Comparison of ENCODE assay signal across 1 cellular context in the genomic region with DNA sequence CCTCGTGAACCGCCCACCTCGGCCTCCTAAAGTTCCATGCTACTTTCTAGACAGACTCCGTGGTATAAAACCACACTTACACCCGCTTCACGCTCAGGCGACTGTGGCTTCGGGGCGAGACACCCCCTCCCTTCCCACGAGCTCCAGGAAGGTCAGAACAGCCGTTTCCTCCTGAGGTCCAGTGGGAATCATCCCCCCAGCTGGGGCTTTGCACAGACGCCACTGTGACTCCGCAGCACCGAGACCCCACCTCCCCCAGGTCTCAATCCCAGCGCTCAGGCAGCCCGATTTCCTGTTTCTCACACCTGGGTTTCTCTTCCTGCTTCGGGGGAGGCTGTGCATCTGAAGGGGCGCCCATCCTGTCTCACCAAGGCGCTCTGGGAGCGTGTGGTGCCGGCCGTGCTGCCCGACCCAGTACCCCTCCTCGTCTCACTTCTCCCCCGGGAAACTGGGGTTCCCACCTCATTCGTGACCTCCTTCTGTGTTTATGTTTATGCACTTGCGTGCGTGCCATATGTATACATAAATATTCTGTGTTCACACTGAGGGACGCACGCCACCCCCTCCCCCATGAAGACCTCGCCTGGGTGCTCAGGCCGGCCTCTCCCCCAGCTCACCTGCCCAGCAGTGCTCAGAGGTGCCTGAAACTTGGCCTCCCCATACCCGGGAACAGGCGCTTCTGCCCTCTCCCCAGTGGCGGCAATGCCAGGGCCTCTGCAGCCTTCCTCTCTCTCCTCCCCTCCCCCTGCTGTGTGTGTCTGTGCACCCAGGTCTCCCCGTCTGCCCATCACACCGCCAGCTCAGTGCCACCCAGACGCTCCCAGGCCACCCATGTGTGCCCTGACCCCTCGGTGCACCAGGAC.
TF ChIP-seq lines count a peak whose summit lies in the region.

No MANE protein-coding gene starts in this region.

TF ChIP-seq in GM23338, 12 proteins besides CTCF, POLR2A, EP300 and RAD21 (continued from another document):
- TF ChIP-seq, protein P1, sequence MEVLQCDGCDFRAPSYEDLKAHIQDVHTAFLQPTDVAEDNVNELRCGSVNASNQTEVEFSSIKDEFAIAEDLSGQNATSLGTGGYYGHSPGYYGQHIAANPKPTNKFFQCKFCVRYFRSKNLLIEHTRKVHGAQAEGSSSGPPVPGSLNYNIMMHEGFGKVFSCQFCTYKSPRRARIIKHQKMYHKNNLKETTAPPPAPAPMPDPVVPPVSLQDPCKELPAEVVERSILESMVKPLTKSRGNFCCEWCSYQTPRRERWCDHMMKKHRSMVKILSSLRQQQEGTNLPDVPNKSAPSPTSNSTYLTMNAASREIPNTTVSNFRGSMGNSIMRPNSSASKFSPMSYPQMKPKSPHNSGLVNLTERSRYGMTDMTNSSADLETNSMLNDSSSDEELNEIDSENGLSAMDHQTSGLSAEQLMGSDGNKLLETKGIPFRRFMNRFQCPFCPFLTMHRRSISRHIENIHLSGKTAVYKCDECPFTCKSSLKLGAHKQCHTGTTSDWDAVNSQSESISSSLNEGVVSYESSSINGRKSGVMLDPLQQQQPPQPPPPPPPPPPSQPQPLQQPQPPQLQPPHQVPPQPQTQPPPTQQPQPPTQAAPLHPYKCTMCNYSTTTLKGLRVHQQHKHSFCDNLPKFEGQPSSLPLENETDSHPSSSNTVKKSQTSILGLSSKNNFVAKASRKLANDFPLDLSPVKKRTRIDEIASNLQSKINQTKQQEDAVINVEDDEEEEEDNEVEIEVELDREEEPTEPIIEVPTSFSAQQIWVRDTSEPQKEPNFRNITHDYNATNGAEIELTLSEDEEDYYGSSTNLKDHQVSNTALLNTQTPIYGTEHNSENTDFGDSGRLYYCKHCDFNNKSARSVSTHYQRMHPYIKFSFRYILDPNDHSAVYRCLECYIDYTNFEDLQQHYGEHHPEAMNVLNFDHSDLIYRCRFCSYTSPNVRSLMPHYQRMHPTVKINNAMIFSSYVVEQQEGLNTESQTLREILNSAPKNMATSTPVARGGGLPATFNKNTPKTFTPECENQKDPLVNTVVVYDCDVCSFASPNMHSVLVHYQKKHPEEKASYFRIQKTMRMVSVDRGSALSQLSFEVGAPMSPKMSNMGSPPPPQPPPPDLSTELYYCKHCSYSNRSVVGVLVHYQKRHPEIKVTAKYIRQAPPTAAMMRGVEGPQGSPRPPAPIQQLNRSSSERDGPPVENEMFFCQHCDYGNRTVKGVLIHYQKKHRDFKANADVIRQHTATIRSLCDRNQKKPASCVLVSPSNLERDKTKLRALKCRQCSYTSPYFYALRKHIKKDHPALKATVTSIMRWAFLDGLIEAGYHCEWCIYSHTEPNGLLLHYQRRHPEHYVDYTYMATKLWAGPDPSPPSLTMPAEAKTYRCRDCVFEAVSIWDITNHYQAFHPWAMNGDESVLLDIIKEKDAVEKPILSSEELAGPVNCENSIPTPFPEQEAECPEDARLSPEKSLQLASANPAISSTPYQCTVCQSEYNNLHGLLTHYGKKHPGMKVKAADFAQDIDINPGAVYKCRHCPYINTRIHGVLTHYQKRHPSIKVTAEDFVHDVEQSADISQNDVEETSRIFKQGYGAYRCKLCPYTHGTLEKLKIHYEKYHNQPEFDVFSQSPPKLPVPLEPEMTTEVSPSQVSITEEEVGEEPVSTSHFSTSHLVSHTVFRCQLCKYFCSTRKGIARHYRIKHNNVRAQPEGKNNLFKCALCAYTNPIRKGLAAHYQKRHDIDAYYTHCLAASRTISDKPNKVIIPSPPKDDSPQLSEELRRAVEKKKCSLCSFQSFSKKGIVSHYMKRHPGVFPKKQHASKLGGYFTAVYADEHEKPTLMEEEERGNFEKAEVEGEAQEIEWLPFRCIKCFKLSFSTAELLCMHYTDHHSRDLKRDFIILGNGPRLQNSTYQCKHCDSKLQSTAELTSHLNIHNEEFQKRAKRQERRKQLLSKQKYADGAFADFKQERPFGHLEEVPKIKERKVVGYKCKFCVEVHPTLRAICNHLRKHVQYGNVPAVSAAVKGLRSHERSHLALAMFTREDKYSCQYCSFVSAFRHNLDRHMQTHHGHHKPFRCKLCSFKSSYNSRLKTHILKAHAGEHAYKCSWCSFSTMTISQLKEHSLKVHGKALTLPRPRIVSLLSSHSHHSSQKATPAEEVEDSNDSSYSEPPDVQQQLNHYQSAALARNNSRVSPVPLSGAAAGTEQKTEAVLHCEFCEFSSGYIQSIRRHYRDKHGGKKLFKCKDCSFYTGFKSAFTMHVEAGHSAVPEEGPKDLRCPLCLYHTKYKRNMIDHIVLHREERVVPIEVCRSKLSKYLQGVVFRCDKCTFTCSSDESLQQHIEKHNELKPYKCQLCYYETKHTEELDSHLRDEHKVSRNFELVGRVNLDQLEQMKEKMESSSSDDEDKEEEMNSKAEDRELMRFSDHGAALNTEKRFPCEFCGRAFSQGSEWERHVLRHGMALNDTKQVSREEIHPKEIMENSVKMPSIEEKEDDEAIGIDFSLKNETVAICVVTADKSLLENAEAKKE (CRISPR knock-in tag; IDR thresholded peaks at IDR 0.05) = no peak
- TF ChIP-seq, protein P2, sequence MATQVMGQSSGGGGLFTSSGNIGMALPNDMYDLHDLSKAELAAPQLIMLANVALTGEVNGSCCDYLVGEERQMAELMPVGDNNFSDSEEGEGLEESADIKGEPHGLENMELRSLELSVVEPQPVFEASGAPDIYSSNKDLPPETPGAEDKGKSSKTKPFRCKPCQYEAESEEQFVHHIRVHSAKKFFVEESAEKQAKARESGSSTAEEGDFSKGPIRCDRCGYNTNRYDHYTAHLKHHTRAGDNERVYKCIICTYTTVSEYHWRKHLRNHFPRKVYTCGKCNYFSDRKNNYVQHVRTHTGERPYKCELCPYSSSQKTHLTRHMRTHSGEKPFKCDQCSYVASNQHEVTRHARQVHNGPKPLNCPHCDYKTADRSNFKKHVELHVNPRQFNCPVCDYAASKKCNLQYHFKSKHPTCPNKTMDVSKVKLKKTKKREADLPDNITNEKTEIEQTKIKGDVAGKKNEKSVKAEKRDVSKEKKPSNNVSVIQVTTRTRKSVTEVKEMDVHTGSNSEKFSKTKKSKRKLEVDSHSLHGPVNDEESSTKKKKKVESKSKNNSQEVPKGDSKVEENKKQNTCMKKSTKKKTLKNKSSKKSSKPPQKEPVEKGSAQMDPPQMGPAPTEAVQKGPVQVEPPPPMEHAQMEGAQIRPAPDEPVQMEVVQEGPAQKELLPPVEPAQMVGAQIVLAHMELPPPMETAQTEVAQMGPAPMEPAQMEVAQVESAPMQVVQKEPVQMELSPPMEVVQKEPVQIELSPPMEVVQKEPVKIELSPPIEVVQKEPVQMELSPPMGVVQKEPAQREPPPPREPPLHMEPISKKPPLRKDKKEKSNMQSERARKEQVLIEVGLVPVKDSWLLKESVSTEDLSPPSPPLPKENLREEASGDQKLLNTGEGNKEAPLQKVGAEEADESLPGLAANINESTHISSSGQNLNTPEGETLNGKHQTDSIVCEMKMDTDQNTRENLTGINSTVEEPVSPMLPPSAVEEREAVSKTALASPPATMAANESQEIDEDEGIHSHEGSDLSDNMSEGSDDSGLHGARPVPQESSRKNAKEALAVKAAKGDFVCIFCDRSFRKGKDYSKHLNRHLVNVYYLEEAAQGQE (IDR thresholded peaks at IDR 0.05; ENCODE audit: unreplicated experiment) = no peak
- TF ChIP-seq EZH2phosphoT487 (IDR thresholded peaks at IDR 0.05; ENCODE audit: unreplicated experiment) = no peak
- TF ChIP-seq, protein P3, sequence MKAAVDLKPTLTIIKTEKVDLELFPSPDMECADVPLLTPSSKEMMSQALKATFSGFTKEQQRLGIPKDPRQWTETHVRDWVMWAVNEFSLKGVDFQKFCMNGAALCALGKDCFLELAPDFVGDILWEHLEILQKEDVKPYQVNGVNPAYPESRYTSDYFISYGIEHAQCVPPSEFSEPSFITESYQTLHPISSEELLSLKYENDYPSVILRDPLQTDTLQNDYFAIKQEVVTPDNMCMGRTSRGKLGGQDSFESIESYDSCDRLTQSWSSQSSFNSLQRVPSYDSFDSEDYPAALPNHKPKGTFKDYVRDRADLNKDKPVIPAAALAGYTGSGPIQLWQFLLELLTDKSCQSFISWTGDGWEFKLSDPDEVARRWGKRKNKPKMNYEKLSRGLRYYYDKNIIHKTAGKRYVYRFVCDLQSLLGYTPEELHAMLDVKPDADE (IDR thresholded peaks at IDR 0.05) = no peak
- no peak for TF ChIP-seq ZNF114 (CRISPR knock-in tag; IDR thresholded peaks at IDR 0.05)
- TF ChIP-seq ZNF331 (CRISPR knock-in tag; IDR thresholded peaks at IDR 0.05; ENCODE audit: low read depth) = no peak
TF ChIP-seq in GM23338: peak in this region for 0.
